Comparison of ENCODE assay signal across 8 cellular contexts in genomic region chr20:30376767-30377658, GRCh38.
A peak's percentile ranks its signal among the peaks of the same experiment; 100 is the strongest.
DNase-seq lines count a peak whose midpoint lies in the region; ATAC-seq and TF ChIP-seq lines count a peak whose summit lies in the region.

No MANE protein-coding gene starts in this region.

- DNase-seq in GM06990 (ENCODE audit: extremely low read depth, insufficient read length) (peak; percentile 79), NCI-H1436 treated with DMSO at 0.1 percent for 48 hours (lab: John Stamatoyannopoulos, UW) (peak; percentile 38), T-helper 22 cell (ENCODE audit: low read depth) (peak; percentile 70), astrocyte of the cerebellum (ENCODE audit: low read depth) (peak; percentile 49), hippocampal formation (lab: John Stamatoyannopoulos, UW) (peak; percentile 48 to 81), sigmoid colon (peak; percentile 76), mesothelial cell of epicardium (ENCODE audit: low spot score in 2 of 2, unreplicated experiment in 2 of 2) (no peak)

- H3K4me3 ChIP-seq in GM06990 (replicated peaks; ENCODE audit: low read depth, low read length) = peak overlapping the region; percentile 62
- H3K4me3 ChIP-seq in astrocyte of the cerebellum (ENCODE audit: low read depth, low read length) = peak overlapping the region; percentile 75
- peak overlapping the region; percentile 42 to 90 (median 66) for H3K4me3 ChIP-seq in sigmoid colon

- H3K27ac ChIP-seq in sigmoid colon = peak overlapping the region; percentile 45 to 79 (median 74)

- H3K27me3 ChIP-seq in GM06990 (replicated peaks; ENCODE audit: control insufficient read depth, insufficient read depth, low read length) (no peaks in the 10 kb centered on the region), sigmoid colon (no peaks in the 10 kb centered on the region)

- no peak overlapping the region for H3K27ac Mint-ChIP-seq in mesothelial cell of epicardium

- 7 to 8% methylated on average over 70 of the region's 70 CpGs for WGBS in sigmoid colon, 2 donors

- H3K4me1 ChIP-seq in sigmoid colon = peaks cover 0 to 19% (median 4%) of the 10 kb centered on the region in 4 donors

- no peaks in the 10 kb centered on the region for H3K4me1 Mint-ChIP-seq in mesothelial cell of epicardium

- no peaks in the 10 kb centered on the region for H3K27me3 Mint-ChIP-seq in mesothelial cell of epicardium (ENCODE audit: low read depth)

- peak; percentile 57 for TF ChIP-seq CTCF in GM06990 (IDR thresholded peaks at IDR 0.05; ENCODE audit: insufficient read depth, low read length, poor library complexity, severe bottlenecking)
- peak; percentile 52 for TF ChIP-seq CTCF in astrocyte of the cerebellum (IDR thresholded peaks at IDR 0.05; ENCODE audit: low read depth, low read length, missing control alignments)
- TF ChIP-seq CTCF in sigmoid colon (IDR thresholded peaks at IDR 0.05) = peak in 3 of 4 experiments; percentile 42 to 72 (median 45)
- TF ChIP-seq CTCF in mesothelial cell of epicardium (IDR thresholded peaks at IDR 0.05; ENCODE audit: unreplicated experiment) = no peak

- no peak overlapping the region for H3K4me3 Mint-ChIP-seq in mesothelial cell of epicardium

- peak; percentile 87 for ATAC-seq in HG02588 (IDR thresholded peaks at IDR 0.05; ENCODE audit: unreplicated experiment)

- peaks cover 3% of the 10 kb centered on the region for H3K36me3 Mint-ChIP-seq in mesothelial cell of epicardium

- in situ Hi-C loops in astrocyte of the cerebellum (cut with HindIII; ENCODE audit: low sequenced_read_pairs) = no loop called here

- H3K36me3 ChIP-seq in GM06990 (ENCODE audit: control insufficient read depth, insufficient read depth, low read length) (no peaks in the 10 kb centered on the region), sigmoid colon (no peaks in the 10 kb centered on the region)

- no peak for TF ChIP-seq POLR2A in sigmoid colon (IDR thresholded peaks at IDR 0.05)

- intact Hi-C loops in sigmoid colon (cut with DNase I) = no loop called here

- TF ChIP-seq EP300 in sigmoid colon (IDR thresholded peaks at IDR 0.05) = no peak

- no peaks in the 10 kb centered on the region for H3K9me3 ChIP-seq in sigmoid colon

- peaks cover 51% of the 10 kb centered on the region for H3K9me3 Mint-ChIP-seq in mesothelial cell of epicardium

Comparison
In these comparisons a context has a peak if more than half of its experiments do, and no peak if none do; other contexts are left out.
1. DNase-seq: peak in GM06990 (single experiment), NCI-H1436 treated with DMSO at 0.1 percent for 48 hours (single experiment), T-helper 22 cell (single experiment), astrocyte of the cerebellum (single experiment), hippocampal formation (2 of 2) and sigmoid colon (single experiment); none in mesothelial cell of epicardium (0 of 2).
2. Peak in every context shown above with its lines, with median percentiles within 50 percentile points of each other: H3K4me3 ChIP-seq.